Comparison of ENCODE assay signal across 1 cellular context in genomic region chr9:35603506-35603985, GRCh38.
TF ChIP-seq lines count a peak whose summit lies in the region.

No MANE protein-coding gene starts in this region.

TF ChIP-seq in K562, 482 proteins besides CTCF, POLR2A, EP300 and RAD21 (continues in another document):
- no peak for TF ChIP-seq KAT8 (IDR thresholded peaks at IDR 0.05; ENCODE audit: low read depth)
- TF ChIP-seq, protein P1, sequence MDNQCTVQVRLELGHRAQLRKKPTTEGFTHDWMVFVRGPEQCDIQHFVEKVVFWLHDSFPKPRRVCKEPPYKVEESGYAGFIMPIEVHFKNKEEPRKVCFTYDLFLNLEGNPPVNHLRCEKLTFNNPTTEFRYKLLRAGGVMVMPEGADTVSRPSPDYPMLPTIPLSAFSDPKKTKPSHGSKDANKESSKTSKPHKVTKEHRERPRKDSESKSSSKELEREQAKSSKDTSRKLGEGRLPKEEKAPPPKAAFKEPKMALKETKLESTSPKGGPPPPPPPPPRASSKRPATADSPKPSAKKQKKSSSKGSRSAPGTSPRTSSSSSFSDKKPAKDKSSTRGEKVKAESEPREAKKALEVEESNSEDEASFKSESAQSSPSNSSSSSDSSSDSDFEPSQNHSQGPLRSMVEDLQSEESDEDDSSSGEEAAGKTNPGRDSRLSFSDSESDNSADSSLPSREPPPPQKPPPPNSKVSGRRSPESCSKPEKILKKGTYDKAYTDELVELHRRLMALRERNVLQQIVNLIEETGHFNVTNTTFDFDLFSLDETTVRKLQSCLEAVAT (IDR thresholded peaks at IDR 0.05): 0 out of 4 replicates have a peak, but pooled peaks of 1 of the 2 experiments have one; percentile 10
- TF ChIP-seq CTBP1 (IDR thresholded peaks at IDR 0.05; ENCODE audit: borderline replicate concordance): no peak
- no peak for TF ChIP-seq NCOA1 (IDR thresholded peaks at IDR 0.05; ENCODE audit: low read depth)
- no peak for TF ChIP-seq SFPQ (IDR thresholded peaks at IDR 0.05; ENCODE audit: low read depth, low read length)
- no peak for TF ChIP-seq MEF2D (tag; conservative IDR thresholded peaks at IDR 0.05; ENCODE audit: low read depth)
- TF ChIP-seq L3MBTL2 (IDR thresholded peaks at IDR 0.05): no peak
- TF ChIP-seq HDAC8 (tag; IDR thresholded peaks at IDR 0.05): no peak
- TF ChIP-seq KDM5B (IDR thresholded peaks at IDR 0.05; ENCODE audit: insufficient replicate concordance, low read depth, low read length): no peak
- TF ChIP-seq ZNF518B (CRISPR knock-in tag; IDR thresholded peaks at IDR 0.05): no peak
- TF ChIP-seq FOXP1 (CRISPR knock-in tag; IDR thresholded peaks at IDR 0.05): no peak
- TF ChIP-seq ZNF778 (CRISPR knock-in tag; IDR thresholded peaks at IDR 0.05): no peak
- TF ChIP-seq ZNF224 (CRISPR knock-in tag; IDR thresholded peaks at IDR 0.05): no peak
- TF ChIP-seq TOE1 (IDR thresholded peaks at IDR 0.05; ENCODE audit: borderline replicate concordance): no peak
- no peak for TF ChIP-seq TOE1 (CRISPR knock-in tag; IDR thresholded peaks at IDR 0.05; ENCODE audit: borderline replicate concordance, low read depth)
- TF ChIP-seq RFX5 (IDR thresholded peaks at IDR 0.05; ENCODE audit: low read depth, low read length): no peak
- no peak for TF ChIP-seq ZBTB26 (CRISPR knock-in tag; IDR thresholded peaks at IDR 0.05)
- no peak for TF ChIP-seq ZNF3 (CRISPR knock-in tag; IDR thresholded peaks at IDR 0.05)
- no peak for TF ChIP-seq RCOR1 (IDR thresholded peaks at IDR 0.05; ENCODE audit: borderline replicate concordance in 1 of 2, low read depth in 2 of 2, low read length in 2 of 2)
- TF ChIP-seq FOXJ3 (CRISPR knock-in tag; IDR thresholded peaks at IDR 0.05): no peak
- 0 out of 2 replicates have a peak, but pooled peaks have one; percentile 35 for TF ChIP-seq RNF2 (IDR thresholded peaks at IDR 0.05)
- TF ChIP-seq, protein P2, sequence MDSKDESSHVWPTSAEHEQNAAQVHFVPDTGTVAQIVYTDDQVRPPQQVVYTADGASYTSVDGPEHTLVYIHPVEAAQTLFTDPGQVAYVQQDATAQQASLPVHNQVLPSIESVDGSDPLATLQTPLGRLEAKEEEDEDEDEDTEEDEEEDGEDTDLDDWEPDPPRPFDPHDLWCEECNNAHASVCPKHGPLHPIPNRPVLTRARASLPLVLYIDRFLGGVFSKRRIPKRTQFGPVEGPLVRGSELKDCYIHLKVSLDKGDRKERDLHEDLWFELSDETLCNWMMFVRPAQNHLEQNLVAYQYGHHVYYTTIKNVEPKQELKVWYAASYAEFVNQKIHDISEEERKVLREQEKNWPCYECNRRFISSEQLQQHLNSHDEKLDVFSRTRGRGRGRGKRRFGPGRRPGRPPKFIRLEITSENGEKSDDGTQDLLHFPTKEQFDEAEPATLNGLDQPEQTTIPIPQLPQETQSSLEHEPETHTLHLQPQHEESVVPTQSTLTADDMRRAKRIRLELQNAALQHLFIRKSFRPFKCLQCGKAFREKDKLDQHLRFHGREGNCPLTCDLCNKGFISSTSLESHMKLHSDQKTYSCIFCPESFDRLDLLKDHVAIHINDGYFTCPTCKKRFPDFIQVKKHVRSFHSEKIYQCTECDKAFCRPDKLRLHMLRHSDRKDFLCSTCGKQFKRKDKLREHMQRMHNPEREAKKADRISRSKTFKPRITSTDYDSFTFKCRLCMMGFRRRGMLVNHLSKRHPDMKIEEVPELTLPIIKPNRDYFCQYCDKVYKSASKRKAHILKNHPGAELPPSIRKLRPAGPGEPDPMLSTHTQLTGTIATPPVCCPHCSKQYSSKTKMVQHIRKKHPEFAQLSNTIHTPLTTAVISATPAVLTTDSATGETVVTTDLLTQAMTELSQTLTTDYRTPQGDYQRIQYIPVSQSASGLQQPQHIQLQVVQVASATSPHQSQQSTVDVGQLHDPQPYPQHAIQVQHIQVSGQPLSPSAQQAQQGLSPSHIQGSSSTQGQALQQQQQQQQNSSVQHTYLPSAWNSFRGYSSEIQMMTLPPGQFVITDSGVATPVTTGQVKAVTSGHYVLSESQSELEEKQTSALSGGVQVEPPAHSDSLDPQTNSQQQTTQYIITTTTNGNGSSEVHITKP (IDR thresholded peaks at IDR 0.05; ENCODE audit: partially characterized antibody): no peak
- no peak for TF ChIP-seq ATF6 (CRISPR knock-in tag; IDR thresholded peaks at IDR 0.05)
- TF ChIP-seq DLX4 (CRISPR knock-in tag; IDR thresholded peaks at IDR 0.05): no peak
- TF ChIP-seq PURB (CRISPR knock-in tag; IDR thresholded peaks at IDR 0.05; ENCODE audit: low read depth): no peak
- TF ChIP-seq ETV6 (IDR thresholded peaks at IDR 0.05; ENCODE audit: borderline replicate concordance in 1 of 2, low read depth in 2 of 2, low read length in 1 of 2): no peak
- no peak for TF ChIP-seq ETV6 (CRISPR knock-in tag; IDR thresholded peaks at IDR 0.05; ENCODE audit: borderline replicate concordance)
- TF ChIP-seq CBFB (CRISPR knock-in tag; IDR thresholded peaks at IDR 0.05): no peak
- no peak for TF ChIP-seq ELF2 (CRISPR knock-in tag; IDR thresholded peaks at IDR 0.05)
- no peak for TF ChIP-seq ZNF311 (CRISPR knock-in tag; IDR thresholded peaks at IDR 0.05)
- TF ChIP-seq NEUROD1 (IDR thresholded peaks at IDR 0.05; ENCODE audit: borderline replicate concordance, low read depth, low read length, partially characterized antibody): no peak
- no peak for TF ChIP-seq LEF1 (IDR thresholded peaks at IDR 0.05)
- no peak for TF ChIP-seq PCBP1 (IDR thresholded peaks at IDR 0.05; ENCODE audit: low read depth, low read length, poor library complexity, severe bottlenecking)
- TF ChIP-seq ADNP (tag; IDR thresholded peaks at IDR 0.05): no peak
- no peak for TF ChIP-seq FIP1L1 (IDR thresholded peaks at IDR 0.05; ENCODE audit: low read depth, low read length, poor library complexity, severe bottlenecking)
- no peak for TF ChIP-seq THAP12 (CRISPR knock-in tag; IDR thresholded peaks at IDR 0.05)
- TF ChIP-seq ETV5 (CRISPR knock-in tag; IDR thresholded peaks at IDR 0.05; ENCODE audit: low read depth): peak; percentile 46; the same call in 1 of the 2 replicates
- TF ChIP-seq CEBPG (CRISPR knock-in tag; IDR thresholded peaks at IDR 0.05): no peak
- 0 out of 4 replicates have a peak, but pooled peaks of 1 of the 2 experiments have one; percentile 16 for TF ChIP-seq CEBPG (tag; conservative IDR thresholded peaks at IDR 0.05 in 1 of 2, IDR thresholded peaks at IDR 0.05 in 1 of 2)
- no peak for TF ChIP-seq MYBL2 (IDR thresholded peaks at IDR 0.05; ENCODE audit: low read depth)
- TF ChIP-seq MYBL2 (CRISPR knock-in tag; IDR thresholded peaks at IDR 0.05; ENCODE audit: borderline replicate concordance): no peak
- no peak for TF ChIP-seq BRF1 (IDR thresholded peaks at IDR 0.05; ENCODE audit: borderline replicate concordance, extremely low read depth, insufficient read length)
- no peak for TF ChIP-seq E2F3 (CRISPR knock-in tag; IDR thresholded peaks at IDR 0.05)
- TF ChIP-seq, protein P3, sequence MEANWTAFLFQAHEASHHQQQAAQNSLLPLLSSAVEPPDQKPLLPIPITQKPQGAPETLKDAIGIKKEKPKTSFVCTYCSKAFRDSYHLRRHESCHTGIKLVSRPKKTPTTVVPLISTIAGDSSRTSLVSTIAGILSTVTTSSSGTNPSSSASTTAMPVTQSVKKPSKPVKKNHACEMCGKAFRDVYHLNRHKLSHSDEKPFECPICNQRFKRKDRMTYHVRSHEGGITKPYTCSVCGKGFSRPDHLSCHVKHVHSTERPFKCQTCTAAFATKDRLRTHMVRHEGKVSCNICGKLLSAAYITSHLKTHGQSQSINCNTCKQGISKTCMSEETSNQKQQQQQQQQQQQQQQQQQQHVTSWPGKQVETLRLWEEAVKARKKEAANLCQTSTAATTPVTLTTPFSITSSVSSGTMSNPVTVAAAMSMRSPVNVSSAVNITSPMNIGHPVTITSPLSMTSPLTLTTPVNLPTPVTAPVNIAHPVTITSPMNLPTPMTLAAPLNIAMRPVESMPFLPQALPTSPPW (CRISPR knock-in tag; IDR thresholded peaks at IDR 0.05): no peak
- no peak for TF ChIP-seq SMARCA5 (IDR thresholded peaks at IDR 0.05)
- TF ChIP-seq SNRNP70 (optimal IDR thresholded peaks at IDR 0.05; ENCODE audit: low read depth, low read length): no peak
- TF ChIP-seq ZNF175 (CRISPR knock-in tag; IDR thresholded peaks at IDR 0.05; ENCODE audit: low read depth): no peak
- TF ChIP-seq COPS2 (conservative IDR thresholded peaks at IDR 0.05): no peak
